ENCODE assay signal across 1 cellular context in genomic region chr2:95158891-95159619, GRCh38.
TF ChIP-seq lines count a peak whose summit lies in the region.

No MANE protein-coding gene starts in this region.

TF ChIP-seq in GM23338, 12 proteins besides CTCF, POLR2A, EP300 and RAD21 (continued from another document):
- TF ChIP-seq REST (IDR thresholded peaks at IDR 0.05; ENCODE audit: unreplicated experiment): no peak
- TF ChIP-seq CREB1 (CRISPR knock-in tag; IDR thresholded peaks at IDR 0.05; ENCODE audit: low read depth): no peak
- no peak for TF ChIP-seq NANOG (IDR thresholded peaks at IDR 0.05; ENCODE audit: borderline replicate concordance)
- TF ChIP-seq EZH2 (IDR thresholded peaks at IDR 0.05; ENCODE audit: low read depth, unreplicated experiment): no peak
- no peak for TF ChIP-seq POLR2AphosphoS5 (IDR thresholded peaks at IDR 0.05; ENCODE audit: low read depth)
- TF ChIP-seq ZNF114 (CRISPR knock-in tag; IDR thresholded peaks at IDR 0.05): no peak
- no peak for TF ChIP-seq ZNF331 (CRISPR knock-in tag; IDR thresholded peaks at IDR 0.05; ENCODE audit: low read depth)
- no peak for TF ChIP-seq ZNF462 (CRISPR knock-in tag; IDR thresholded peaks at IDR 0.05)
- no peak for TF ChIP-seq STAT1 (IDR thresholded peaks at IDR 0.05; ENCODE audit: unreplicated experiment)
- TF ChIP-seq EZH2phosphoT487 (IDR thresholded peaks at IDR 0.05; ENCODE audit: unreplicated experiment): no peak
- TF ChIP-seq ETS1 (IDR thresholded peaks at IDR 0.05): no peak
